Comparison of ENCODE assay signal across 1 cellular context in genomic region chr6:100881707-100882040, GRCh38.
TF ChIP-seq lines count a peak whose summit lies in the region.

No MANE protein-coding gene starts in this region.

TF ChIP-seq in IMR-90, 13 proteins besides CTCF, POLR2A, EP300 and RAD21 (continued from another document):
- TF ChIP-seq NFE2L2 (IDR thresholded peaks at IDR 0.05; ENCODE audit: low read depth, low read length), result no peak
- TF ChIP-seq MAFK (IDR thresholded peaks at IDR 0.05; ENCODE audit: low read depth, low read length), result no peak
- TF ChIP-seq RFX5 (IDR thresholded peaks at IDR 0.05; ENCODE audit: low read depth, low read length), result no peak
- no peak for TF ChIP-seq ELK1 (IDR thresholded peaks at IDR 0.05; ENCODE audit: borderline replicate concordance, low read depth, low read length)
